In genomic region chr15:28923726-28924280, GRCh38 we compare ENCODE assay signal across 1 cellular context.
TF ChIP-seq lines count a peak whose summit lies in the region.

No MANE protein-coding gene starts in this region.

TF ChIP-seq in H1, 55 proteins besides CTCF, POLR2A, EP300 and RAD21 (continued from another document):
- TF ChIP-seq SIN3A (conservative IDR thresholded peaks at IDR 0.05 in 1 of 2, IDR thresholded peaks at IDR 0.05 in 1 of 2; ENCODE audit: low read depth in 1 of 2, low read length in 2 of 2) = no peak
- no peak for TF ChIP-seq SRF (IDR thresholded peaks at IDR 0.05; ENCODE audit: low read depth, low read length)
- TF ChIP-seq TBP (IDR thresholded peaks at IDR 0.05; ENCODE audit: low read depth, low read length) = no peak
- no peak for TF ChIP-seq SP4 (IDR thresholded peaks at IDR 0.05; ENCODE audit: low read length)
